Comparison of ENCODE assay signal across 22 cellular contexts in the genomic region with DNA sequence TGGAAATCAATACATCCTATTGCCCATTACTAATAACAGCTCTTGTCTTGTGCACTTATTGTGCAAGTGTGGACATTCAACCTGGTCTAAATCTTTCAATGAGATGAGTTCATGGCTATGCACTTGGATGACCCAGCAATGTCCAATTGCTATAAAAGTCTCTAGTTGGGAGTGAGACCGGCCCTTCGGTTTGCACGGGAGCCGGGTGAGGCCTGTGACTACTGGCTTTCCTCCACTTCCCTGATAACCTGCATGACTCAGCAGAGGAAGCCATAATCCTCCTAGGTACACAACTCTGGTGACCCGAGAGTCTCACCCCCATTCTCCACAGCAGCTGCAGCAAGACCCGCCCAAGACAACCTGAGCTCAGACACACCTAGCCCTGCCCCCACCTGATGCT.
"Had no signal": no experiment of that assay in that cellular context is flagged by ENCODE, and none has a peak within 500 bp of the region (broad histone marks: within the 10 kb centered on the region; RNA-seq: fewer than 3 reads in every experiment).

No MANE protein-coding gene starts in this region.

- H3K27ac ChIP-seq: SJCRH30 had no signal

- H3K4me3 Mint-ChIP-seq: IgD-negative memory B cell had no signal

- H3K4me3 ChIP-seq: MG63, SJCRH30 had no signal

- H3K9me3 ChIP-seq: MG63, SJCRH30 had no signal

- H3K27me3 ChIP-seq: MG63, SJCRH30 had no signal

- H3K4me1 ChIP-seq: SJCRH30 had no signal

- ATAC-seq: Panc1, Right ventricle myocardium inferior, SK-N-SH treated with all-trans-retinoic acid at 6 μM for 48 hours had no signal

- DNase-seq: KBM-7, MG63, NCI-H1092, NCI-H1105 treated with DMSO at 0.1 percent for 48 hours, NCI-H1417 treated with DMSO at 0.1 percent for 48 hours, NCI-H146, NCI-H1694 treated with DMSO at 0.1 percent for 48 hours, NCI-H1930, NCI-H2081, NCI-H2107, NCI-H2227 treated with DMSO at 0.1 percent for 48 hours, NCI-H446, NCI-H510A, NCI-H524 treated with DMSO at 0.1 percent for 48 hours, NCI-H69, NCI-H774, SHP77 treated with DMSO at 0.1 percent for 48 hours, SJCRH30 had no signal

- H3K36me3 Mint-ChIP-seq: IgD-negative memory B cell had no signal

- H3K36me3 ChIP-seq: MG63, SJCRH30 had no signal
